In the genomic region with DNA sequence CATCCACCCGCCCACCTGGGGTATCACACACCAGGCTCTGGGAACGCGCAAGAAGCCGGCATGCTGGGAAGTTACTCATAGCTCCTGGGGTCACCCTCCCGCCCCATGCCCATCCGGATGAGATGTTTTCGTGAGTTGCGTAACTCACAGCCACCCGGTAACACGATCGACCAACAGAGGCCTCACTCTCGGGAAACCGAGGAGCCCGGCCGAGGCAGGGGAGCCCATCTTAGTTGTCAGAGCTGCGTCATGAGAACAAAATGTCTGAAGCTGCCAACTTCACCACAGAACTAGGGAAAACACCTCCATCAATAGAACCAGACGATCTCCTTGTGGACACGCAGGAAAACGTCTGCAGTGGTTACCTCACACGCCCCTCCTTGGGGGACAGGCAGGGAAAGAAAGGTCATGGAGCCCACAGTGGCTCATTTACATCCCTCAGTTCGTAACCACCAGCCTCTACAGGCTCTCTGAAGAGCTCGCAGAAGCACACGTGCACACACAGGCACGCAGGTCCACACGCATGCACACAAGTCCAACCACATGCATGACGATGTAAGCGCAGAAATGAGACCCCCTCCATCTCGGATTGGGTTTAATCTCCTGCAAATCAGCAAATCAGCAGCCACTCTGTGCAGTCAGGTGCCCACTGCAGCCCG, we compare ENCODE assay signal across 12 cellular contexts. TPM values are rescaled to one million over a fixed set of nuclear protein-coding genes. Genes with fewer than 3 reads are reported as not detected.
DNase-seq lines count a peak whose midpoint lies in the region; ATAC-seq and TF ChIP-seq lines count a peak whose summit lies in the region.
"Had no signal": no experiment of that assay in that cellular context is flagged by ENCODE, and none has a peak within 500 bp of the region (broad histone marks: within the 10 kb centered on the region; RNA-seq: fewer than 3 reads in every experiment).

No MANE protein-coding gene starts in this region.

- peaks cover 11% of the 10 kb centered on the region; the same call in 1 of the 2 replicates for H3K4me1 Mint-ChIP-seq in HFFc6 (ENCODE audit: low read depth)

- peak overlapping the region; percentile 75; the same call in 1 of the 2 replicates for H3K27ac Mint-ChIP-seq in HFFc6
- H3K27ac Mint-ChIP-seq: activated T-cell treated with anti-CD3 and anti-CD28 coated beads, Interleukin-2, amount 50 U/mL, for 72 hours; T-cell had no signal

- H3K4me3 ChIP-seq in brain microvascular endothelial cell (ENCODE audit: low read depth, low read length) = no peak overlapping the region
- H3K4me3 ChIP-seq: skin epidermis had no signal

- peak overlapping the region; percentile 83 for H3K27ac ChIP-seq in brain microvascular endothelial cell
- peak overlapping the region; percentile 6 for H3K27ac ChIP-seq in temporal lobe (ENCODE audit: low read depth, low read length)
- H3K27ac ChIP-seq: skin epidermis had no signal

- in situ Hi-C loops in brain microvascular endothelial cell (cut with HindIII; ENCODE audit: low pct_ligation_motif_present, low sequenced_read_pairs) = no loop called here

- ATAC-seq in HG03025 (IDR thresholded peaks at IDR 0.05; ENCODE audit: low FRiP score, unreplicated experiment) = no peak
- ATAC-seq: activated T-cell treated with anti-CD3 and anti-CD28 coated beads, Interleukin-2, amount 50 U/mL, for 72 hours; T-cell had no signal

- peaks cover 8% of the 10 kb centered on the region for H3K36me3 Mint-ChIP-seq in HFFc6 (ENCODE audit: low read depth)

- H3K36me3 ChIP-seq in brain microvascular endothelial cell (replicated peaks) = no peaks in the 10 kb centered on the region

- H3K9me3 Mint-ChIP-seq in HFFc6 = no peaks in the 10 kb centered on the region
- H3K9me3 Mint-ChIP-seq: activated T-cell treated with anti-CD3 and anti-CD28 coated beads, Interleukin-2, amount 50 U/mL, for 72 hours; T-cell had no signal

- H3K4me3 Mint-ChIP-seq in HFFc6 = peak overlapping the region; percentile 62; the same call in 1 of the 2 replicates
- H3K4me3 Mint-ChIP-seq: activated T-cell treated with anti-CD3 and anti-CD28 coated beads, Interleukin-2, amount 50 U/mL, for 72 hours; T-cell had no signal

- H3K27me3 ChIP-seq in brain microvascular endothelial cell (replicated peaks) = no peaks in the 10 kb centered on the region

- DNase-seq in HFFc6 (peak; percentile 4), brain microvascular endothelial cell (peak; percentile 97), kidney tubule cell (ENCODE audit: low spot score) (peak; percentile 5), globus pallidus (ENCODE audit: low spot score) (no peak), NCI-H2029 (lab: John Stamatoyannopoulos, UW) (no peak), NCI-H1436 (lab: John Stamatoyannopoulos, UW) (no peak)
- DNase-seq: activated T-cell treated with anti-CD3 and anti-CD28 coated beads, Interleukin-2, amount 50 U/mL, for 72 hours; DND-41; T-cell had no signal

- TF ChIP-seq CTCF in HFFc6 (IDR thresholded peaks at IDR 0.05) (no peak), brain microvascular endothelial cell (IDR thresholded peaks at IDR 0.05; ENCODE audit: low read depth, low read length, missing control alignments) (peak; percentile 24)

- peaks cover 4% of the 10 kb centered on the region for H3K27me3 Mint-ChIP-seq in HFFc6 (ENCODE audit: insufficient read depth)
- H3K27me3 Mint-ChIP-seq: T-cell had no signal

RNA-seq across cellular contexts. Expression of gene ADI1, which starts 26.3 kb away (rescaled TPM):
- 10 to 100 TPM; 66.6 to 94.2 (median 75.5) TPM for total RNA-seq in HFFc6 (2021; fragmentation: NEBNext Ultra II Directional; extraction: Animal tissue kit (Norgen Biotek cat#: 25700))
- total RNA-seq in temporal lobe = 10.8 TPM

Comparison
In these comparisons a context has a peak if more than half of its experiments do, and no peak if none do; other contexts are left out.
1. DNase-seq: peak in HFFc6 (single experiment), brain microvascular endothelial cell (single experiment) and kidney tubule cell (single experiment); none in globus pallidus (single experiment), NCI-H2029 (single experiment) and NCI-H1436 (single experiment).